Comparison of ENCODE assay signal across 14 cellular contexts in genomic region chr11:10771457-10771856, GRCh38. TPM values are rescaled to one million over a fixed set of nuclear protein-coding genes. Genes with fewer than 3 reads are reported as not detected.
A peak's percentile ranks its signal among the peaks of the same experiment; 100 is the strongest.
DNase-seq lines count a peak whose midpoint lies in the region; ATAC-seq and TF ChIP-seq lines count a peak whose summit lies in the region.
"Had no signal": no experiment of that assay in that cellular context is flagged by ENCODE, and none has a peak within 500 bp of the region (broad histone marks: within the 10 kb centered on the region; RNA-seq: fewer than 3 reads in every experiment).

No MANE protein-coding gene starts in this region.

- peak overlapping the region in 10 of 12 donors; percentile 4 to 85 (median 60) for H3K27ac ChIP-seq in heart left ventricle
- no peak overlapping the region for H3K27ac ChIP-seq in left lung
- H3K27ac ChIP-seq in skeletal muscle tissue (ENCODE audit: low read depth, low read length): peak overlapping the region; percentile 61
- H3K27ac ChIP-seq in transverse colon: no peak overlapping the region
- H3K27ac ChIP-seq: BLaER1 treated with 17β-estradiol and CSF1 and Interleukin-3, amounts not matched to agents 10 nM and 100 nM had no signal

- H3K27me3 ChIP-seq in heart left ventricle (no peaks in the 10 kb centered on the region), left lung (no peaks in the 10 kb centered on the region), skeletal muscle tissue (ENCODE audit: control insufficient read depth in 3 of 3, insufficient read depth in 3 of 3, low read length in 3 of 3) (no peaks in the 10 kb centered on the region), transverse colon (no peaks in the 10 kb centered on the region)
- H3K27me3 ChIP-seq: BLaER1 treated with 17β-estradiol and CSF1 and Interleukin-3, amounts not matched to agents 10 nM and 100 nM had no signal

- TF ChIP-seq EP300 in transverse colon (IDR thresholded peaks at IDR 0.05; ENCODE audit: low read depth): no peak

- TF ChIP-seq CTCF in heart left ventricle (IDR thresholded peaks at IDR 0.05) (no peak), left lung (IDR thresholded peaks at IDR 0.05) (no peak), transverse colon (IDR thresholded peaks at IDR 0.05) (no peak)

- DNase-seq in Right ventricle myocardium superior (no peak), cardiac septum (ENCODE audit: low spot score) (no peak), heart left ventricle (no peak), left lung (no peak), transverse colon (no peak)
- no peak for DNase-seq in effector CD4-positive, alpha-beta T cell
- DNase-seq: ACHN; CD4-positive, CD25-positive, alpha-beta regulatory T cell; DMS53; GF-D8; GOT3; H9 had no signal

- TF ChIP-seq POLR2A in heart left ventricle (IDR thresholded peaks at IDR 0.05) (no peak), transverse colon (IDR thresholded peaks at IDR 0.05) (no peak)

- peaks cover 0 to 18% (median 8%) of the 10 kb centered on the region in 12 donors for H3K4me1 ChIP-seq in heart left ventricle
- H3K4me1 ChIP-seq in left lung: no peaks in the 10 kb centered on the region
- peaks cover 9 to 11% (median 11%) of the 10 kb centered on the region in 3 donors for H3K4me1 ChIP-seq in skeletal muscle tissue (ENCODE audit: control insufficient read depth in 3 of 3, insufficient read depth in 3 of 3, low read length in 3 of 3)
- H3K4me1 ChIP-seq in transverse colon: no peaks in the 10 kb centered on the region

- ATAC-seq in Right ventricle myocardium superior (ENCODE audit: poor library complexity): peak; percentile 89
- ATAC-seq in heart left ventricle: peak; percentile 79 to 90 (median 87)
- peak; percentile 75 for ATAC-seq in left lung

- H3K9me3 ChIP-seq in heart left ventricle (no peaks in the 10 kb centered on the region), left lung (no peaks in the 10 kb centered on the region), skeletal muscle tissue (ENCODE audit: control insufficient read depth in 3 of 3, low read length in 3 of 3) (no peaks in the 10 kb centered on the region), transverse colon (no peaks in the 10 kb centered on the region)
- H3K9me3 ChIP-seq: BLaER1 treated with 17β-estradiol and CSF1 and Interleukin-3, amounts not matched to agents 10 nM and 100 nM had no signal

- intact Hi-C loops in Right ventricle myocardium superior (cut with DNase I) (no loop called here), cardiac septum (cut with DNase I) (loop anchor here (5.0 kb wide), 1 partner anchor 36 kb away; the partner anchor contains the start of gene EIF4G2), heart left ventricle (cut with DNase I) (loop anchor here in 1 of 10 donors (5.0 kb wide), 1 partner anchor 36 kb away; the partner anchor contains the start of gene EIF4G2), left lung (cut with DNase I) (no loop called here), transverse colon (cut with DNase I; ENCODE audit: low total_unique reads) (no loop called here)

- WGBS in heart left ventricle, 4 donors: 48 to 71% (median 57%) methylated on average over 1 of the region's 1 CpG
- WGBS in transverse colon (ENCODE audit: low coverage in 1 of 2), 2 donors: 93 to 97% methylated on average over 1 of the region's 1 CpG

- no peak overlapping the region for H3K4me3 ChIP-seq in heart left ventricle
- no peak overlapping the region for H3K4me3 ChIP-seq in left lung
- peak overlapping the region in 1 of 3 donors; percentile 17 for H3K4me3 ChIP-seq in skeletal muscle tissue (ENCODE audit: low read length in 3 of 3)
- H3K4me3 ChIP-seq in transverse colon: no peak overlapping the region
- H3K4me3 ChIP-seq: BLaER1 treated with 17β-estradiol and CSF1 and Interleukin-3, amounts not matched to agents 10 nM and 100 nM had no signal

- H3K36me3 ChIP-seq in heart left ventricle: peaks cover 0 to 55% (median 3%) of the 10 kb centered on the region in 9 donors
- H3K36me3 ChIP-seq in left lung: no peaks in the 10 kb centered on the region
- H3K36me3 ChIP-seq in skeletal muscle tissue (ENCODE audit: control insufficient read depth in 3 of 3, insufficient read depth in 3 of 3, low read length in 3 of 3): peaks cover 33 to 57% (median 51%) of the 10 kb centered on the region in 3 donors
- peaks cover 0 to 63% (median 28%) of the 10 kb centered on the region in 4 donors for H3K36me3 ChIP-seq in transverse colon

- peak overlapping the region in 1 of 3 donors; percentile 25 for H3K9ac ChIP-seq in skeletal muscle tissue (ENCODE audit: low read depth in 1 of 3, low read length in 3 of 3)
- H3K9ac ChIP-seq: BLaER1 treated with 17β-estradiol and CSF1 and Interleukin-3, amounts not matched to agents 10 nM and 100 nM had no signal

- in situ Hi-C loops in transverse colon (cut with MboI; ENCODE audit: low pct_ligation_motif_present in 1 of 4, low pct_unique_long_range_greater_than_20kb in 1 of 4, low sequenced_read_pairs in 3 of 4): no loop called here

RNA-seq across cellular contexts. Expression of gene CTR9, which starts 20.4 kb away (rescaled TPM):
- total RNA-seq in Right ventricle myocardium superior: 21.3 TPM
- total RNA-seq in cardiac septum: 27.6 TPM
- total RNA-seq in heart left ventricle: 10 to 100 TPM; 14.7 to 28.4 (median 20.8) TPM
- polyA plus RNA-seq in heart left ventricle: 10 to 100 TPM in 1 of 2 donors, 1 to 10 TPM in 1; 9.4 to 18.3 TPM
- 10 to 100 TPM; 33.8 to 38.4 TPM for total RNA-seq in left lung
- total RNA-seq in skeletal muscle tissue: 22.4 TPM
- total RNA-seq in transverse colon: 10 to 100 TPM; 21.3 to 41.2 (median 25.5) TPM

RNA-seq across cellular contexts. Expression of gene EIF4G2, which starts 37.3 kb away (rescaled TPM):
- total RNA-seq in Right ventricle myocardium superior (714 TPM), cardiac septum (765 TPM), heart left ventricle (1,000 to 10,000 TPM in 1 of 9 donors, 100 to 1,000 TPM in 8; 473 to 1,111 (median 849) TPM), left lung (1,000 to 10,000 TPM in 1 of 2 donors, 100 to 1,000 TPM in 1; 852 to 1,027 TPM), skeletal muscle tissue (571 TPM), transverse colon (100 to 1,000 TPM; 357 to 482 (median 444) TPM)
- polyA plus RNA-seq in heart left ventricle: 100 to 1,000 TPM; 142 to 428 TPM

Comparison
In these comparisons a context has a peak if more than half of its experiments do, and no peak if none do; other contexts are left out.
1. H3K27ac ChIP-seq: peak in heart left ventricle (10 of 12) and skeletal muscle tissue (single experiment); none in left lung (0 of 2) and transverse colon (0 of 4).
2. Peak in every context shown above with its lines, with median percentiles within 50 percentile points of each other: ATAC-seq.